ENCODE assay signal across 8 cellular contexts in genomic region chr1:33036051-33036525, GRCh38. TPM values are rescaled to one million over a fixed set of nuclear protein-coding genes. Genes with fewer than 3 reads are reported as not detected.
DNase-seq lines count a peak whose midpoint lies in the region; FAIRE-seq and TF ChIP-seq lines count a peak whose summit lies in the region.

No MANE protein-coding gene starts in this region.

- no peaks in the 10 kb centered on the region for H3K27me3 Mint-ChIP-seq in activated T-cell treated with anti-CD3 and anti-CD28 coated beads, Interleukin-2, amount 50 U/mL, for 24 hours
- H3K27me3 Mint-ChIP-seq in mesothelial cell of epicardium (ENCODE audit: low read depth), result no peaks in the 10 kb centered on the region

- H3K27me3 ChIP-seq in Peyer's patch, result no peaks in the 10 kb centered on the region

- H3K4me1 ChIP-seq in Peyer's patch, result peaks cover 0 to 28% (median 0%) of the 10 kb centered on the region in 4 donors

- H3K4me1 Mint-ChIP-seq in activated T-cell treated with anti-CD3 and anti-CD28 coated beads, Interleukin-2, amount 50 U/mL, for 24 hours (ENCODE audit: low read depth), result peaks cover 46% of the 10 kb centered on the region
- H3K4me1 Mint-ChIP-seq in mesothelial cell of epicardium, result peaks cover 26% of the 10 kb centered on the region

- H3K27ac ChIP-seq in Peyer's patch, result peak overlapping the region; percentile 76 to 82 (median 81)

- peak overlapping the region; percentile 97 for H3K4me3 Mint-ChIP-seq in activated T-cell treated with anti-CD3 and anti-CD28 coated beads, Interleukin-2, amount 50 U/mL, for 24 hours
- H3K4me3 Mint-ChIP-seq in mesothelial cell of epicardium, result peak overlapping the region; percentile 91

- no peak for TF ChIP-seq POLR2A in Peyer's patch (IDR thresholded peaks at IDR 0.05)

- FAIRE-seq in HTR-8/SVneo (lab: Jason Lieb, UNC), result no peak

- no peaks in the 10 kb centered on the region for H3K9me3 Mint-ChIP-seq in activated T-cell treated with anti-CD3 and anti-CD28 coated beads, Interleukin-2, amount 50 U/mL, for 24 hours
- H3K9me3 Mint-ChIP-seq in mesothelial cell of epicardium, result no peaks in the 10 kb centered on the region

- H3K36me3 Mint-ChIP-seq in activated T-cell treated with anti-CD3 and anti-CD28 coated beads, Interleukin-2, amount 50 U/mL, for 24 hours (ENCODE audit: low read depth), result peaks cover 54% of the 10 kb centered on the region
- H3K36me3 Mint-ChIP-seq in mesothelial cell of epicardium, result no peaks in the 10 kb centered on the region

- no peaks in the 10 kb centered on the region for H3K9me3 ChIP-seq in Peyer's patch

- H3K4me3 ChIP-seq in Peyer's patch, result peak overlapping the region; percentile 65 to 88 (median 85)

- no peak for DNase-seq in activated T-cell treated with anti-CD3 and anti-CD28 coated beads, Interleukin-2, amount 50 U/mL, for 24 hours
- DNase-seq in activated T-cell treated with anti-CD3 and anti-CD28 coated beads, Interleukin-2, amount 50 U/mL, for 1 hour, result no peak
- DNase-seq in Peyer's patch, result no peak
- peak; percentile 2 to 41 for DNase-seq in dermis microvascular lymphatic vessel endothelial cell (ENCODE audit: low read depth in 2 of 2)
- no peak for DNase-seq in mesothelial cell of epicardium (ENCODE audit: low spot score in 2 of 2, unreplicated experiment in 2 of 2)
- no peak for DNase-seq in HTR-8/SVneo (ENCODE audit: insufficient read length, low spot score)
- DNase-seq in NCI-H345 treated with DMSO at 0.1 percent for 48 hours (lab: John Stamatoyannopoulos, UW; ENCODE audit: unreplicated experiment), result no peak
- no peak for DNase-seq in SKM-1 (lab: John Stamatoyannopoulos, UW; ENCODE audit: unreplicated experiment)

- peak overlapping the region; percentile 96 for H3K27ac Mint-ChIP-seq in activated T-cell treated with anti-CD3 and anti-CD28 coated beads, Interleukin-2, amount 50 U/mL, for 24 hours
- peak overlapping the region; percentile 87 for H3K27ac Mint-ChIP-seq in mesothelial cell of epicardium

- H3K36me3 ChIP-seq in Peyer's patch, result no peaks in the 10 kb centered on the region

- no peak for TF ChIP-seq CTCF in Peyer's patch (IDR thresholded peaks at IDR 0.05)
- TF ChIP-seq CTCF in mesothelial cell of epicardium (IDR thresholded peaks at IDR 0.05; ENCODE audit: unreplicated experiment), result no peak

RNA-seq across cellular contexts. Expression of gene AK2, which starts 0.6 kb away (rescaled TPM):
- total RNA-seq in Peyer's patch, result 100 to 1,000 TPM; 273 to 366 (median 293) TPM
- total RNA-seq in dermis microvascular lymphatic vessel endothelial cell, result 58.4 and 58.7 TPM in 2 replicates
- 136 to 142 TPM (median 139 TPM) in 3 replicates for total RNA-seq in mesothelial cell of epicardium

RNA-seq across cellular contexts. Expression of gene AZIN2, which starts 44.9 kb away (rescaled TPM):
- total RNA-seq in Peyer's patch (10 to 100 TPM in 1 of 4 donors, 1 to 10 TPM in 2, under 1 TPM in 1; 0.95 to 26.4 (median 2.2) TPM), dermis microvascular lymphatic vessel endothelial cell (0.64 and 1.3 TPM in 2 replicates), mesothelial cell of epicardium (9.6 to 15.1 TPM (median 14.4 TPM) in 3 replicates)

Comparison
In these comparisons a context has a peak if more than half of its experiments do, and no peak if none do; other contexts are left out.
1. DNase-seq: peak in dermis microvascular lymphatic vessel endothelial cell (2 of 2); none in activated T-cell treated with anti-CD3 and anti-CD28 coated beads, Interleukin-2, amount 50 U/mL, for 24 hours (single experiment), activated T-cell treated with anti-CD3 and anti-CD28 coated beads, Interleukin-2, amount 50 U/mL, for 1 hour (single experiment), Peyer's patch (0 of 3), mesothelial cell of epicardium (0 of 2), HTR-8/SVneo (single experiment), NCI-H345 treated with DMSO at 0.1 percent for 48 hours (single experiment) and SKM-1 (single experiment).